7 cellular contexts compared by ENCODE assay signal in genomic region chr12:53625373-53625945, GRCh38. TPM values are rescaled to one million over a fixed set of nuclear protein-coding genes. Genes with fewer than 3 reads are reported as not detected.
A peak's percentile ranks its signal among the peaks of the same experiment; 100 is the strongest.
DNase-seq lines count a peak whose midpoint lies in the region; ATAC-seq, FAIRE-seq and TF ChIP-seq lines count a peak whose summit lies in the region.

No MANE protein-coding gene starts in this region.

- ATAC-seq in HG02870 (IDR thresholded peaks at IDR 0.05; ENCODE audit: unreplicated experiment) (no peak), GM18909 (IDR thresholded peaks at IDR 0.05; ENCODE audit: poor library complexity, unreplicated experiment) (no peak)

- peak overlapping the region; percentile 79 for H3K27ac Mint-ChIP-seq in activated T-helper 2 cell treated with anti-CD3 and anti-CD28 coated beads, Interferon-gamma antibody, Interleukin-2, Interleukin-4, amounts not matched to agents 10 μg/mL and 5 μg/mL and 100 μg/mL, durations not matched to agents 14 hours and 24 hours and 36 hours
- H3K27ac Mint-ChIP-seq in immature natural killer cell: peak overlapping the region; percentile 95 to 98 (median 96)

- no peak overlapping the region for H3K27ac ChIP-seq in HUES64 (ENCODE audit: low read depth, low read length)
- H3K27ac ChIP-seq in stomach smooth muscle (ENCODE audit: low read length): peak overlapping the region; percentile 92

- H3K4me1 ChIP-seq in HUES64 (ENCODE audit: insufficient read depth, low read length) (peaks cover 28% of the 10 kb centered on the region), stomach smooth muscle (ENCODE audit: control insufficient read depth, insufficient read depth, low read length) (peaks cover 8% of the 10 kb centered on the region)

- H3K27me3 Mint-ChIP-seq in activated T-helper 2 cell treated with anti-CD3 and anti-CD28 coated beads, Interferon-gamma antibody, Interleukin-2, Interleukin-4, amounts not matched to agents 10 μg/mL and 5 μg/mL and 100 μg/mL, durations not matched to agents 14 hours and 24 hours and 36 hours (ENCODE audit: low read depth): no peaks in the 10 kb centered on the region
- H3K27me3 Mint-ChIP-seq in immature natural killer cell (ENCODE audit: low read depth in 3 of 3): peaks cover 6 to 11% (median 7%) of the 10 kb centered on the region in 3 donors

- no peaks in the 10 kb centered on the region for H3K27me3 ChIP-seq in HUES64 (ENCODE audit: insufficient read depth, low read length)
- no peaks in the 10 kb centered on the region for H3K27me3 ChIP-seq in stomach smooth muscle (ENCODE audit: control insufficient read depth in 1 of 2, insufficient read depth in 2 of 2, low read length in 2 of 2)

- no peak for TF ChIP-seq POLR2A in H54 (IDR thresholded peaks at IDR 0.05; ENCODE audit: low read depth, low read length)

- peak overlapping the region; percentile 56 for H3K9ac ChIP-seq in HUES64 (ENCODE audit: low read depth, low read length)
- peak overlapping the region; percentile 90 to 97 for H3K9ac ChIP-seq in stomach smooth muscle (ENCODE audit: low read length in 2 of 2)

- WGBS in HUES64: 28% methylated on average over 5 of the region's 5 CpGs

- peaks cover 35% of the 10 kb centered on the region for H3K4me1 Mint-ChIP-seq in activated T-helper 2 cell treated with anti-CD3 and anti-CD28 coated beads, Interferon-gamma antibody, Interleukin-2, Interleukin-4, amounts not matched to agents 10 μg/mL and 5 μg/mL and 100 μg/mL, durations not matched to agents 14 hours and 24 hours and 36 hours (ENCODE audit: low read depth)
- peaks cover 41 to 57% of the 10 kb centered on the region in 2 donors for H3K4me1 Mint-ChIP-seq in immature natural killer cell

- peak overlapping the region; percentile 82 for H3K4me3 ChIP-seq in HUES64 (ENCODE audit: low read length)
- peak overlapping the region; percentile 94 to 95 for H3K4me3 ChIP-seq in stomach smooth muscle (ENCODE audit: low read length in 2 of 2)

- DNase-seq in activated T-helper 2 cell treated with anti-CD3 and anti-CD28 coated beads, Interferon-gamma antibody, Interleukin-2, Interleukin-4, amounts not matched to agents 10 μg/mL and 5 μg/mL and 100 μg/mL, durations not matched to agents 14 hours and 24 hours and 36 hours (ENCODE audit: low spot score): no peak
- DNase-seq in immature natural killer cell (no peak), H54 (ENCODE audit: insufficient read length, low spot score) (no peak)

- H3K9me3 ChIP-seq in HUES64 (ENCODE audit: insufficient read depth, low read depth, low read length) (no peaks in the 10 kb centered on the region), stomach smooth muscle (ENCODE audit: control insufficient read depth in 2 of 2, low read length in 2 of 2) (no peaks in the 10 kb centered on the region)

- no peaks in the 10 kb centered on the region for H3K9me3 Mint-ChIP-seq in activated T-helper 2 cell treated with anti-CD3 and anti-CD28 coated beads, Interferon-gamma antibody, Interleukin-2, Interleukin-4, amounts not matched to agents 10 μg/mL and 5 μg/mL and 100 μg/mL, durations not matched to agents 14 hours and 24 hours and 36 hours
- no peaks in the 10 kb centered on the region for H3K9me3 Mint-ChIP-seq in immature natural killer cell

- H3K36me3 ChIP-seq in HUES64 (ENCODE audit: insufficient read depth, low read length): no peaks in the 10 kb centered on the region
- H3K36me3 ChIP-seq in stomach smooth muscle (ENCODE audit: control insufficient read depth in 2 of 2, insufficient read depth in 2 of 2, low read length in 2 of 2): no peaks in the 10 kb centered on the region

- H3K36me3 Mint-ChIP-seq in activated T-helper 2 cell treated with anti-CD3 and anti-CD28 coated beads, Interferon-gamma antibody, Interleukin-2, Interleukin-4, amounts not matched to agents 10 μg/mL and 5 μg/mL and 100 μg/mL, durations not matched to agents 14 hours and 24 hours and 36 hours (ENCODE audit: low read depth): peaks cover 13% of the 10 kb centered on the region
- H3K36me3 Mint-ChIP-seq in immature natural killer cell: no peaks in the 10 kb centered on the region

- H3K4me3 Mint-ChIP-seq in activated T-helper 2 cell treated with anti-CD3 and anti-CD28 coated beads, Interferon-gamma antibody, Interleukin-2, Interleukin-4, amounts not matched to agents 10 μg/mL and 5 μg/mL and 100 μg/mL, durations not matched to agents 14 hours and 24 hours and 36 hours (ENCODE audit: low read depth): peak overlapping the region; percentile 100
- peak overlapping the region; percentile 97 to 99 (median 98) for H3K4me3 Mint-ChIP-seq in immature natural killer cell

- intact Hi-C loops in activated T-helper 2 cell treated with anti-CD3 and anti-CD28 coated beads, Interferon-gamma antibody, Interleukin-2, Interleukin-4, amounts not matched to agents 10 μg/mL and 5 μg/mL and 100 μg/mL, durations not matched to agents 14 hours and 24 hours and 36 hours (cut with micrococcal nuclease): no loop called here

- FAIRE-seq in H54 (lab: Jason Lieb, UNC): no peak

RNA-seq across cellular contexts. Expression of gene ATF7, which starts 0.7 kb away (rescaled TPM):
- polyA plus RNA-seq in HUES64 (2013, experiment 1 of 2): 13.9 TPM
- 11.6 TPM for polyA plus RNA-seq in HUES64 (2013, experiment 2 of 2)
- 28.0 and 32.0 TPM in 2 replicates for total RNA-seq in activated T-helper 2 cell treated with anti-CD3 and anti-CD28 coated beads, Interferon-gamma antibody, Interleukin-2, Interleukin-4, amounts not matched to agents 10 μg/mL and 5 μg/mL and 100 μg/mL, durations not matched to agents 14 hours and 24 hours and 36 hours
- polyA plus RNA-seq in immature natural killer cell: 10 to 100 TPM; 17.6 to 23.9 (median 17.7) TPM

RNA-seq across cellular contexts. Expression of gene ATP5MC2, which starts 50.4 kb away (rescaled TPM):
- polyA plus RNA-seq in HUES64 (2013, experiment 1 of 2): 408 TPM
- 489 TPM for polyA plus RNA-seq in HUES64 (2013, experiment 2 of 2)
- 433 and 438 TPM in 2 replicates for total RNA-seq in activated T-helper 2 cell treated with anti-CD3 and anti-CD28 coated beads, Interferon-gamma antibody, Interleukin-2, Interleukin-4, amounts not matched to agents 10 μg/mL and 5 μg/mL and 100 μg/mL, durations not matched to agents 14 hours and 24 hours and 36 hours
- 100 to 1,000 TPM; 383 to 495 (median 467) TPM for polyA plus RNA-seq in immature natural killer cell
